Comparison of ENCODE assay signal across 8 cellular contexts in the genomic region with DNA sequence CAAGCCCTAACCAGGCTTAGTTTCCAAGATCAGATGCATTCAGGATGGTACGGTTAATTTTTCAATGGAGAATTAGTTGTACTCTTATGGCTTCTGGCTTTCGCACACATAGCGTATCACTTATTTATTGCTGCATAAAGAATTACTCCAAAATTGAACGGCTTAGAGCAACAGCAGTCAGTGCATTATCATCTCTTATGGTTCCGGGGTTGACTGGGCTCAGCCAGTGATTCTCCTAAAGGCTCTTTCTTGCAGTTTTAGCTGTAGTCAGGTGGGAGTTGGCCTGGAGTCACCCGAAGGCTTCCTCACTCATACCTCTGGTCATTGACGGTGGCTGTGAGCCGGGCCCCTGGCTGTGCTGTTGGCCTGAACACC. TPM values are rescaled to one million over a fixed set of nuclear protein-coding genes. Genes with fewer than 3 reads are reported as not detected.
DNase-seq lines count a peak whose midpoint lies in the region; ATAC-seq, FAIRE-seq and TF ChIP-seq lines count a peak whose summit lies in the region.

No MANE protein-coding gene starts in this region.

- peak overlapping the region; percentile 50 for H2BK15ac ChIP-seq in mesenchymal stem cell (ENCODE audit: low read depth, poor library complexity, severe bottlenecking)

- H4K8ac ChIP-seq in mesenchymal stem cell (ENCODE audit: low read length): peak overlapping the region; percentile 83

- intact Hi-C loops in uterus (cut with DNase I; ENCODE audit: low total_unique reads): no loop called here

- H3K4me3 ChIP-seq in AG09309 (ENCODE audit: control insufficient read depth, low read depth, low read length) (peak overlapping the region; percentile 86), HUES6 (ENCODE audit: low read depth, low read length) (peak overlapping the region; percentile 95), bronchial epithelial cell (ENCODE audit: low read depth, low read length) (peak overlapping the region; percentile 65), mesenchymal stem cell (ENCODE audit: insufficient read depth in 1 of 2, low read depth in 1 of 2, low read length in 2 of 2) (peak overlapping the region; percentile 87 to 90), uterus (peak overlapping the region; percentile 88 to 94)

- H3K9me3 ChIP-seq in HUES6 (ENCODE audit: control insufficient read depth, insufficient read depth, low read depth, low read length) (no peaks in the 10 kb centered on the region), mesenchymal stem cell (ENCODE audit: control insufficient read depth, low read length) (no peaks in the 10 kb centered on the region), uterus (no peaks in the 10 kb centered on the region)

- H2AFZ ChIP-seq in mesenchymal stem cell (ENCODE audit: low read depth, low read length): peak overlapping the region; percentile 87

- TF ChIP-seq CTCF in AG09309 (IDR thresholded peaks at IDR 0.05; ENCODE audit: control insufficient read depth, insufficient read depth, low read depth, low read length, missing control alignments): no peak
- TF ChIP-seq CTCF in bronchial epithelial cell (IDR thresholded peaks at IDR 0.05; ENCODE audit: insufficient read depth, low read length, severe bottlenecking): no peak
- no peak for TF ChIP-seq CTCF in uterus (IDR thresholded peaks at IDR 0.05)

- peak overlapping the region; percentile 30 to 37 for H3K4ac ChIP-seq in mesenchymal stem cell (ENCODE audit: low read depth in 1 of 2, low read length in 2 of 2)

- FAIRE-seq in bronchial epithelial cell (lab: Jason Lieb, UNC): no peak

- no peaks in the 10 kb centered on the region for H3K27me3 ChIP-seq in HUES6 (ENCODE audit: control insufficient read depth, insufficient read depth, low read length)
- H3K27me3 ChIP-seq in bronchial epithelial cell (ENCODE audit: control insufficient read depth, insufficient read depth, low read length): no peaks in the 10 kb centered on the region
- H3K27me3 ChIP-seq in mesenchymal stem cell (ENCODE audit: control insufficient read depth in 1 of 2, insufficient read depth in 1 of 2, low read length in 2 of 2): no peaks in the 10 kb centered on the region
- no peaks in the 10 kb centered on the region for H3K27me3 ChIP-seq in uterus

- WGBS in mesenchymal stem cell: 77% methylated on average over 8 of the region's 8 CpGs

- H3K36me3 ChIP-seq in HUES6 (ENCODE audit: control insufficient read depth, insufficient read depth, low read length) (peaks cover 22% of the 10 kb centered on the region), bronchial epithelial cell (ENCODE audit: control insufficient read depth, insufficient read depth, low read length) (peaks cover 13% of the 10 kb centered on the region), mesenchymal stem cell (ENCODE audit: control insufficient read depth in 1 of 2, insufficient read depth in 2 of 2, low read depth in 1 of 2, low read length in 2 of 2) (peaks cover 13 to 21% of the 10 kb centered on the region in 2 experiments), uterus (no peaks in the 10 kb centered on the region)

- peak overlapping the region in 1 of 2 experiments; percentile 57 for H3K14ac ChIP-seq in mesenchymal stem cell (ENCODE audit: low read length in 2 of 2)

- H2AK5ac ChIP-seq in mesenchymal stem cell (ENCODE audit: low read length, severe bottlenecking): no peak overlapping the region

- peak overlapping the region; percentile 79 for H3K9ac ChIP-seq in HUES6 (ENCODE audit: low read length)
- H3K9ac ChIP-seq in mesenchymal stem cell (ENCODE audit: low read length): peak overlapping the region; percentile 97

- peak overlapping the region; percentile 79 for H3K4me2 ChIP-seq in mesenchymal stem cell (ENCODE audit: low read length, poor library complexity, severe bottlenecking)

- peak overlapping the region; percentile 86; the same call in 1 of the 2 replicates for H3K27ac ChIP-seq in HUES6 (ENCODE audit: low read depth, low read length)
- H3K27ac ChIP-seq in mesenchymal stem cell (ENCODE audit: low read length, poor library complexity, severe bottlenecking): peak overlapping the region; percentile 29
- peak overlapping the region; percentile 71 to 85 for H3K27ac ChIP-seq in uterus

- no peak overlapping the region for H3K23ac ChIP-seq in mesenchymal stem cell (ENCODE audit: low read length in 2 of 2)

- DNase-seq in AG09309 (ENCODE audit: low read depth) (no peak), bronchial epithelial cell (ENCODE audit: low read depth) (no peak), mesenchymal stem cell (no peak), uterus (no peak), pons (ENCODE audit: low spot score) (no peak), HK-2 (ENCODE audit: unreplicated experiment) (no peak)

- no peak overlapping the region for H2BK120ac ChIP-seq in mesenchymal stem cell (ENCODE audit: low read depth, low read length)

- H2BK5ac ChIP-seq in mesenchymal stem cell (ENCODE audit: low read depth, low read length, poor library complexity, severe bottlenecking): no peak overlapping the region

- TF ChIP-seq POLR2A in uterus (IDR thresholded peaks at IDR 0.05): no peak

- no peak overlapping the region for H2BK12ac ChIP-seq in mesenchymal stem cell (ENCODE audit: low read length in 2 of 2)

- no peak for ATAC-seq in GM18520 (IDR thresholded peaks at IDR 0.05; ENCODE audit: unreplicated experiment)

- H3K18ac ChIP-seq in mesenchymal stem cell (ENCODE audit: low read depth in 1 of 2, low read length in 2 of 2): peak overlapping the region; percentile 54 to 81

- H3K79me1 ChIP-seq in mesenchymal stem cell (replicated peaks; ENCODE audit: low read length, poor library complexity, severe bottlenecking): peaks cover 18% of the 10 kb centered on the region

- peak overlapping the region; percentile 79 for H4K91ac ChIP-seq in mesenchymal stem cell (ENCODE audit: low read length)

- peaks cover 26% of the 10 kb centered on the region for H3K4me1 ChIP-seq in HUES6 (ENCODE audit: control insufficient read depth, insufficient read depth, low read length)
- peaks cover 25% of the 10 kb centered on the region for H3K4me1 ChIP-seq in mesenchymal stem cell (ENCODE audit: control insufficient read depth, insufficient read depth, low read depth, low read length)
- peaks cover 4 to 12% of the 10 kb centered on the region in 2 donors for H3K4me1 ChIP-seq in uterus

RNA-seq across cellular contexts. Expression of a gene that starts 0.6 kb away (rescaled TPM):
- 79.6 and 91.6 TPM in 2 replicates for total RNA-seq in bronchial epithelial cell
- polyA plus RNA-seq in mesenchymal stem cell (2013, experiment 1 of 2): 93.4 TPM
- polyA plus RNA-seq in mesenchymal stem cell (2013, experiment 2 of 2): 94.1 TPM
- total RNA-seq in uterus: 100 to 1,000 TPM in 2 of 4 donors, 10 to 100 TPM in 2; 81.7 to 135 (median 112) TPM

RNA-seq across cellular contexts. Expression of a gene that starts 43.3 kb away (rescaled TPM):
- total RNA-seq in bronchial epithelial cell (8.2 and 8.6 TPM in 2 replicates), uterus (10 to 100 TPM in 3 of 4 donors, 1 to 10 TPM in 1; 6.5 to 22.0 (median 13.3) TPM)
- 6.0 TPM for polyA plus RNA-seq in mesenchymal stem cell (2013, experiment 1 of 2)
- 5.9 TPM for polyA plus RNA-seq in mesenchymal stem cell (2013, experiment 2 of 2)

Comparison
In these comparisons a context has a peak if more than half of its experiments do, and no peak if none do; other contexts are left out.
1. H3K27ac ChIP-seq: peak in every context shown above with its lines; median percentile 86 in HUES6; 78 in uterus; 29 in mesenchymal stem cell.